ENCODE assay signal across 14 cellular contexts in genomic region chr15:87362531-87362930, GRCh38.
"Had no signal": no experiment of that assay in that cellular context is flagged by ENCODE, and none has a peak within 500 bp of the region (broad histone marks: within the 10 kb centered on the region; RNA-seq: fewer than 3 reads in every experiment).

No MANE protein-coding gene starts in this region.

- DNase-seq: activated CD4-positive, alpha-beta T cell treated with anti-CD3 and anti-CD28 coated beads for 1 hour; activated CD4-positive, alpha-beta T cell treated with anti-CD3 and anti-CD28 coated beads, Interleukin-2, amount 50 U/mL, for 4 hours; activated naive CD4-positive, alpha-beta T cell treated with Interleukin-2 at 50 U/mL for 16 hours; activated T-cell treated with anti-CD3 and anti-CD28 coated beads for 4 hours; aorta; kidney glomerular epithelial cell; nucleus accumbens; stimulated activated naive CD8-positive, alpha-beta T cell treated with anti-CD3 and anti-CD28 coated beads, Interleukin-15, Interleukin-2, amounts not matched to agents 100 U/mL and 50 U/mL, for 24 hours; trophoblast cell had no signal

- H3K4me1 ChIP-seq: right atrium auricular region had no signal

- H3K4me3 ChIP-seq: right atrium auricular region, smooth muscle cell had no signal

- H3K4me2 ChIP-seq: smooth muscle cell had no signal

- ATAC-seq: activated T-helper 17 cell treated with anti-CD3 and anti-CD28 coated beads, Interleukin-2, amount 50 U/mL, for 72 hours; esophagus mucosa; stimulated activated naive CD8-positive, alpha-beta T cell treated with anti-CD3 and anti-CD28 coated beads, Interleukin-15, Interleukin-2, amounts not matched to agents 100 U/mL and 50 U/mL, for 24 hours had no signal

- H3K9me3 ChIP-seq: right atrium auricular region had no signal

- H3K27ac ChIP-seq: right atrium auricular region, VCaP had no signal

- H3K27me3 ChIP-seq: right atrium auricular region had no signal

- H3K36me3 ChIP-seq: right atrium auricular region had no signal
